20 cellular contexts compared by ENCODE assay signal in the genomic region with DNA sequence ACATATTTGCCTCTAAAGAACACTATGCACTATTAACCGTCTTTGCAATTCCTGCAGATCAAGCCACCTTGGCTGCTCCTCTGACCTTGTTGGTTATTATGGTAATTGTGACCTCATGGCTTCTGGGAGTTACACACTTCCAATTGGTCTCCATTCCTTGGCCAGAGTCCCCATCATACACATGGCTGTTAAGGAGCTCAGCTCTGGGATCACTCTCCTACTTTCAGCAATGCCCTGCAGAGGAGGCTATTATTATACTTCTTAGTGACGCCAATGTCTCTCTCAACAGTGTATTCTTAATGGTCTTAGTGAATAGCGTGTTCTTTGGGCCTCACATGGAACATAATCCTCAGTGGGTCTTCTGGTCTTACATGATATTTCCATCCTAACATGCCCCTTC.
"Had no signal": no experiment of that assay in that cellular context is flagged by ENCODE, and none has a peak within 500 bp of the region (broad histone marks: within the 10 kb centered on the region; RNA-seq: fewer than 3 reads in every experiment).

No MANE protein-coding gene starts in this region.

- H3K27ac ChIP-seq: HL-60, KMS-11, RWPE1, SJSA1, SK-N-MC had no signal

- DNase-seq: Kasumi-1, MM.1S, NCI-H1092 treated with DMSO at 0.1 percent for 48 hours, NCI-H1436, NCI-H187, NCI-H2029, NCI-H2081 treated with DMSO at 0.1 percent for 48 hours, NCI-H2171, NCI-H226, NCI-H446, NCI-H510A, NCI-H524 treated with DMSO at 0.1 percent for 48 hours, NCI-H774, SIG-M5 had no signal

- H3K36me3 ChIP-seq: SJSA1 had no signal

- H3K9me3 ChIP-seq: SJSA1 had no signal

- H3K27me3 ChIP-seq: SJSA1 had no signal

- H3K4me1 ChIP-seq: SJSA1 had no signal

- H3K4me3 ChIP-seq: K562, SJSA1, SK-N-MC had no signal
